In genomic region chr10:26386800-26387199, GRCh38 we compare ENCODE assay signal across 16 cellular contexts. TPM values are rescaled to one million over a fixed set of nuclear protein-coding genes. Genes with fewer than 3 reads are reported as not detected.
DNase-seq lines count a peak whose midpoint lies in the region; ATAC-seq and TF ChIP-seq lines count a peak whose summit lies in the region.
"Had no signal": no experiment of that assay in that cellular context is flagged by ENCODE, and none has a peak within 500 bp of the region (broad histone marks: within the 10 kb centered on the region; RNA-seq: fewer than 3 reads in every experiment).

No MANE protein-coding gene starts in this region.

- H3K36me3 Mint-ChIP-seq in activated CD4-positive, alpha-beta T cell treated with anti-CD3 and anti-CD28 coated beads for 36 hours (ENCODE audit: low read depth): no peaks in the 10 kb centered on the region
- peaks cover 11% of the 10 kb centered on the region for H3K36me3 Mint-ChIP-seq in stimulated activated memory B cell treated with anti-CD40 and anti-IgM and Interleukin-4, amounts not matched to agents 10 μg/mL and 1 μg/mL and 100 μg/mL, for 72 hours
- H3K36me3 Mint-ChIP-seq in type B pancreatic cell: no peaks in the 10 kb centered on the region

- peak; percentile 74 for ATAC-seq in activated CD4-positive, alpha-beta T cell treated with anti-CD3 and anti-CD28 coated beads for 36 hours
- ATAC-seq in HG02884 (IDR thresholded peaks at IDR 0.05; ENCODE audit: unreplicated experiment) (peak; percentile 61), GM19467 (IDR thresholded peaks at IDR 0.05; ENCODE audit: unreplicated experiment) (no peak)
- ATAC-seq in stimulated activated memory B cell treated with anti-CD40 and anti-IgM and Interleukin-4, amounts not matched to agents 10 μg/mL and 1 μg/mL and 100 μg/mL, for 72 hours: peak; percentile 72

- H3K4me1 Mint-ChIP-seq in activated CD4-positive, alpha-beta T cell treated with anti-CD3 and anti-CD28 coated beads for 36 hours: peaks cover 7% of the 10 kb centered on the region
- peaks cover 31% of the 10 kb centered on the region for H3K4me1 Mint-ChIP-seq in stimulated activated memory B cell treated with anti-CD40 and anti-IgM and Interleukin-4, amounts not matched to agents 10 μg/mL and 1 μg/mL and 100 μg/mL, for 72 hours
- H3K4me1 Mint-ChIP-seq in type B pancreatic cell (ENCODE audit: unreplicated experiment): no peaks in the 10 kb centered on the region
- H3K4me1 Mint-ChIP-seq: central memory CD8-positive, alpha-beta T cell had no signal

- POLR2A ChIA-PET in activated CD4-positive, alpha-beta T cell treated with anti-CD3 and anti-CD28 coated beads for 36 hours (lab: Charles Lee): no interaction called here

- no peak for TF ChIP-seq CTCF in type B pancreatic cell (conservative IDR thresholded peaks at IDR 0.05)

- H3K27me3 Mint-ChIP-seq in activated CD4-positive, alpha-beta T cell treated with anti-CD3 and anti-CD28 coated beads for 36 hours: peaks cover 7% of the 10 kb centered on the region
- peaks cover 9% of the 10 kb centered on the region for H3K27me3 Mint-ChIP-seq in stimulated activated memory B cell treated with anti-CD40 and anti-IgM and Interleukin-4, amounts not matched to agents 10 μg/mL and 1 μg/mL and 100 μg/mL, for 72 hours
- peaks cover 13% of the 10 kb centered on the region for H3K27me3 Mint-ChIP-seq in type B pancreatic cell
- H3K27me3 Mint-ChIP-seq: central memory CD8-positive, alpha-beta T cell had no signal

- H3K9me3 Mint-ChIP-seq in activated CD4-positive, alpha-beta T cell treated with anti-CD3 and anti-CD28 coated beads for 36 hours (ENCODE audit: low read depth): peaks cover 6% of the 10 kb centered on the region
- peaks cover 6% of the 10 kb centered on the region for H3K9me3 Mint-ChIP-seq in stimulated activated memory B cell treated with anti-CD40 and anti-IgM and Interleukin-4, amounts not matched to agents 10 μg/mL and 1 μg/mL and 100 μg/mL, for 72 hours
- no peaks in the 10 kb centered on the region for H3K9me3 Mint-ChIP-seq in type B pancreatic cell

- CTCF ChIA-PET in activated CD4-positive, alpha-beta T cell treated with anti-CD3 and anti-CD28 coated beads for 36 hours (lab: Charles Lee): no interaction called here

- intact Hi-C loops in activated CD4-positive, alpha-beta T cell treated with anti-CD3 and anti-CD28 coated beads for 36 hours (cut with DNase I, micrococcal nuclease): no loop called here

- no peak overlapping the region for H3K4me3 Mint-ChIP-seq in activated CD4-positive, alpha-beta T cell treated with anti-CD3 and anti-CD28 coated beads for 36 hours
- no peak overlapping the region for H3K4me3 Mint-ChIP-seq in stimulated activated memory B cell treated with anti-CD40 and anti-IgM and Interleukin-4, amounts not matched to agents 10 μg/mL and 1 μg/mL and 100 μg/mL, for 72 hours
- H3K4me3 Mint-ChIP-seq in type B pancreatic cell: no peak overlapping the region
- H3K4me3 Mint-ChIP-seq: CD4-positive, alpha-beta T cell; central memory CD8-positive, alpha-beta T cell had no signal

- no peak for DNase-seq in activated CD4-positive, alpha-beta T cell treated with anti-CD3 and anti-CD28 coated beads for 36 hours
- no peak for DNase-seq in activated CD4-positive, alpha-beta T cell treated with anti-CD3 and anti-CD28 coated beads for 1 hour
- DNase-seq in NOMO-1 (lab: John Stamatoyannopoulos, UW; ENCODE audit: unreplicated experiment in 2 of 2) (peak; percentile 90 to 99), type B pancreatic cell (ENCODE audit: extremely low spot score, unreplicated experiment) (no peak)
- DNase-seq in stimulated activated CD8-positive, alpha-beta memory T cell treated with anti-CD3 and anti-CD28 coated beads, Interleukin-4, amount 100 ng/mL, for 48 hours: no peak
- DNase-seq: amniotic stem cell; CD4-positive, alpha-beta T cell; NCI-H1417 treated with DMSO at 0.1 percent for 48 hours; NCI-H226; sigmoid colon; stimulated activated CD4-positive, alpha-beta T cell treated with anti-CD3 and anti-CD28 coated beads, Interleukin-2, amount 100 ng/mL, for 24 hours had no signal

- H3K27ac Mint-ChIP-seq in activated CD4-positive, alpha-beta T cell treated with anti-CD3 and anti-CD28 coated beads for 36 hours: no peak overlapping the region
- H3K27ac Mint-ChIP-seq in stimulated activated memory B cell treated with anti-CD40 and anti-IgM and Interleukin-4, amounts not matched to agents 10 μg/mL and 1 μg/mL and 100 μg/mL, for 72 hours: no peak overlapping the region
- no peak overlapping the region for H3K27ac Mint-ChIP-seq in type B pancreatic cell
- H3K27ac Mint-ChIP-seq: CD4-positive, alpha-beta T cell had no signal

RNA-seq across cellular contexts. Expression of gene APBB1IP, which starts 51.3 kb away (rescaled TPM):
- total RNA-seq in activated CD4-positive, alpha-beta T cell treated with anti-CD3 and anti-CD28 coated beads for 36 hours: 10 to 100 TPM; 53.3 to 66.4 TPM
- 0.12 and 0.48 TPM in 2 replicates for total RNA-seq in type B pancreatic cell (ENCODE audit: low replicate concordance)
- total RNA-seq: SK-MEL-5 had no signal

Comparison
In these comparisons a context has a peak if more than half of its experiments do, and no peak if none do; other contexts are left out.
1. DNase-seq: peak in NOMO-1 (2 of 2); none in activated CD4-positive, alpha-beta T cell treated with anti-CD3 and anti-CD28 coated beads for 36 hours (single experiment), activated CD4-positive, alpha-beta T cell treated with anti-CD3 and anti-CD28 coated beads for 1 hour (single experiment), stimulated activated CD8-positive, alpha-beta memory T cell treated with anti-CD3 and anti-CD28 coated beads, Interleukin-4, amount 100 ng/mL, for 48 hours (single experiment) and type B pancreatic cell (single experiment).
2. RNA of gene APBB1IP, which starts 51.3 kb away (total RNA-seq): 53.3 to 66.4 TPM in activated CD4-positive, alpha-beta T cell treated with anti-CD3 and anti-CD28 coated beads for 36 hours; 0.12 to 0.48 TPM in type B pancreatic cell; every median in the first group is over 10 times any median in the second.